Comparison of ENCODE assay signal across 9 cellular contexts in the genomic region with DNA sequence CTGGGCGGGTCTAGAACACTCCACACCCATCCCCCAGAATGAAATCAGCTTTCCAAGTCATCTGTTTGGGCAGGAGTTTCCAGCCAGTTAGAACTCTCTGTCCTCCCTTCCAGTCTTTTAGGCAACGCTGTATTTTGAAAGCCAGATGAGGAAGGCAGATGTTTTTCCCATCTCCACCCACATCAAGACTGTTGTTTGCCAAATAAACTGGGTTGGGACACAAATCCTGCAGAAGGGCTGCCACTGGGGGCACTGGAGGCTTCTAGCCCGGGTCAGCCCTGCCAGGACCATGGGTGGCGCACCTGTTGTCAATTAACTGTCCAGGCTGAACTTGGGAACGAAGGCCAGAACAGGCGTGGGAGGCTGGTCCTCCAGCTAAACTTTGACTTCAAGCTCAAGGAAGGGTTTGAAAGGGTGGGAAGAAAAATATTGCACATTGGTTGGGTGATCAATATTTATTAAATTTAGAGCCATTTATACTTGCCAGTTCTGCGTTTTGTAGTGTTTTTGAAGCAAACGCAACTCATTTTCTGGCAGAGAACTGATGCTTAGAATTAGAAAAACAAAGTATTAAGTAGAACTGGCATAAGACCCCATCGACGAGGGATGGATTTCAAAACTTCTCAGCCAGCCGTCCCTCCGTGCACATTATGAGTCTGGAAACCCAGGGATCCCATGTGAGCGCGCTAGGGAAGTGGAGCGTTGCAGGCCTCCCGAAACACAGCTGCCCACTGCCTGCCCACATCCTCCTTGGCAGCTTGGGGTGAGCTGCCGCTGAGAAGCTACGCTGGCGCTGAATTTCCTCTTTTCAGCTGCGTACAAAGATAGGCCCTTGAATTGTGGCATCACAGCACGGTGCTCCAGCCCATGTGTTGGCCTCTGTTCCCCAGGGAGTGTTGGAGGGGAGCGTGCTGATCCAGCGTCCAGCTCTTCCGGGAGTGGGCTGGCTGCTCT.
A peak's percentile ranks its signal among the peaks of the same experiment; 100 is the strongest.
DNase-seq lines count a peak whose midpoint lies in the region; ATAC-seq lines count a peak whose summit lies in the region.
"Had no signal": no experiment of that assay in that cellular context is flagged by ENCODE, and none has a peak within 500 bp of the region (broad histone marks: within the 10 kb centered on the region; RNA-seq: fewer than 3 reads in every experiment).

No MANE protein-coding gene starts in this region.

- H3K4me1 ChIP-seq in right cardiac atrium (ENCODE audit: control insufficient read depth, insufficient read depth, low read length), result peaks cover 32% of the 10 kb centered on the region
- H3K4me1 ChIP-seq in CD4-positive, alpha-beta memory T cell (ENCODE audit: insufficient read depth, low read length), result no peaks in the 10 kb centered on the region

- intact Hi-C loops in right cardiac atrium (cut with DNase I), result no loop called here
- intact Hi-C loops in CD4-positive, alpha-beta memory T cell (cut with micrococcal nuclease), result no loop called here

- peak overlapping the region; percentile 32 for H3K27ac ChIP-seq in right cardiac atrium (ENCODE audit: low read length)
- H3K27ac ChIP-seq in CD4-positive, alpha-beta memory T cell (ENCODE audit: low read depth, low read length), result no peak overlapping the region

- no peaks in the 10 kb centered on the region for H3K36me3 Mint-ChIP-seq in T-helper 17 cell (ENCODE audit: low read depth)
- H3K36me3 Mint-ChIP-seq in CD4-positive, alpha-beta memory T cell, result no peaks in the 10 kb centered on the region

- no peak overlapping the region for H3K27ac Mint-ChIP-seq in T-helper 17 cell
- no peak overlapping the region for H3K27ac Mint-ChIP-seq in CD4-positive, alpha-beta memory T cell

- H3K4me1 Mint-ChIP-seq in T-helper 17 cell, result peaks cover 6% of the 10 kb centered on the region
- peaks cover 0 to 5% (median under 1%) of the 10 kb centered on the region in 4 donors for H3K4me1 Mint-ChIP-seq in CD4-positive, alpha-beta memory T cell

- H3K4me3 Mint-ChIP-seq in T-helper 17 cell, result peak overlapping the region; percentile 12
- H3K4me3 Mint-ChIP-seq in CD4-positive, alpha-beta memory T cell, result no peak overlapping the region

- 55% methylated on average over 24 of the region's 24 CpGs for WGBS in right cardiac atrium

- H3K9me3 Mint-ChIP-seq in CD4-positive, alpha-beta memory T cell, result peaks cover 0 to 1% (median 0%) of the 10 kb centered on the region in 8 donors

- peaks cover 11% of the 10 kb centered on the region for H3K27me3 Mint-ChIP-seq in T-helper 17 cell
- H3K27me3 Mint-ChIP-seq in CD4-positive, alpha-beta memory T cell, result peaks cover 0 to 2% of the 10 kb centered on the region in 2 donors

- CTCF ChIA-PET in CD4-positive, alpha-beta memory T cell (lab: Charles Lee; ENCODE audit: partially characterized antibody), result no interaction called here

- no peaks in the 10 kb centered on the region for H3K36me3 ChIP-seq in CD4-positive, alpha-beta memory T cell (ENCODE audit: insufficient read depth, low read length)
- H3K36me3 ChIP-seq: thyroid gland had no signal

- H3K9me3 ChIP-seq in T-helper 17 cell (ENCODE audit: control insufficient read depth, low read length, poor library complexity, severe bottlenecking) (no peaks in the 10 kb centered on the region), right cardiac atrium (ENCODE audit: control insufficient read depth, low read length) (no peaks in the 10 kb centered on the region)
- no peaks in the 10 kb centered on the region for H3K9me3 ChIP-seq in CD4-positive, alpha-beta memory T cell (ENCODE audit: control insufficient read depth in 1 of 2, low read length in 2 of 2)
- H3K9me3 ChIP-seq: thyroid gland had no signal

- ATAC-seq in GM18519 (IDR thresholded peaks at IDR 0.05; ENCODE audit: low FRiP score, unreplicated experiment), result peak; percentile 31
- peak; percentile 39 for ATAC-seq in HG02981 (IDR thresholded peaks at IDR 0.05; ENCODE audit: unreplicated experiment)
- peak; percentile 50 for ATAC-seq in T-helper 17 cell
- ATAC-seq in right cardiac atrium, result peak; percentile 80 to 84

- POLR2A ChIA-PET in CD4-positive, alpha-beta memory T cell (lab: Charles Lee; ENCODE audit: partially characterized antibody), result no interaction called here

- DNase-seq in T-helper 17 cell, result no peak
- DNase-seq in right cardiac atrium, result peak; percentile 75 to 94 (median 85)
- peak; percentile 63 for DNase-seq in superior temporal gyrus (ENCODE audit: extremely low spot score)
- no peak for DNase-seq in islet precursor cell
- DNase-seq in activated effector memory CD4-positive, alpha-beta T cell treated with anti-CD3 and anti-CD28 coated beads, Interleukin-2, amount 50 U/mL, for 16 hours, result no peak
- DNase-seq in CD4-positive, alpha-beta memory T cell, result no peak

- H3K4me3 ChIP-seq in right cardiac atrium (ENCODE audit: low read length), result no peak overlapping the region
- H3K4me3 ChIP-seq in CD4-positive, alpha-beta memory T cell (ENCODE audit: low read length in 2 of 2), result no peak overlapping the region
- H3K4me3 ChIP-seq: thyroid gland had no signal

- H3K27me3 ChIP-seq in right cardiac atrium (ENCODE audit: control insufficient read depth, insufficient read depth), result no peaks in the 10 kb centered on the region
- H3K27me3 ChIP-seq in CD4-positive, alpha-beta memory T cell (ENCODE audit: insufficient read depth, low read length), result no peaks in the 10 kb centered on the region
- H3K27me3 ChIP-seq: thyroid gland had no signal

Comparison
In these comparisons a context has a peak if more than half of its experiments do, and no peak if none do; other contexts are left out.
1. ATAC-seq: peak in every context shown above with its lines; median percentile 82 in right cardiac atrium; 50 in T-helper 17 cell; 39 in HG02981; 31 in GM18519.
2. DNase-seq: peak in right cardiac atrium (3 of 3) and superior temporal gyrus (single experiment); none in T-helper 17 cell (0 of 3), islet precursor cell (single experiment), activated effector memory CD4-positive, alpha-beta T cell treated with anti-CD3 and anti-CD28 coated beads, Interleukin-2, amount 50 U/mL, for 16 hours (single experiment) and CD4-positive, alpha-beta memory T cell (0 of 5).